In genomic region chr1:234611799-234612351, GRCh38 we compare ENCODE assay signal across 1 cellular context.
TF ChIP-seq lines count a peak whose summit lies in the region.

No MANE protein-coding gene starts in this region.

TF ChIP-seq in IMR-90, 13 proteins besides CTCF, POLR2A, EP300 and RAD21 (continued from another document):
- TF ChIP-seq ELK1 (IDR thresholded peaks at IDR 0.05; ENCODE audit: borderline replicate concordance, low read depth, low read length), result no peak
- TF ChIP-seq CHD1 (IDR thresholded peaks at IDR 0.05; ENCODE audit: low read depth, low read length), result no peak
TF ChIP-seq in IMR-90: peak in this region for 0.
